Comparison of ENCODE assay signal across 10 cellular contexts in the genomic region with DNA sequence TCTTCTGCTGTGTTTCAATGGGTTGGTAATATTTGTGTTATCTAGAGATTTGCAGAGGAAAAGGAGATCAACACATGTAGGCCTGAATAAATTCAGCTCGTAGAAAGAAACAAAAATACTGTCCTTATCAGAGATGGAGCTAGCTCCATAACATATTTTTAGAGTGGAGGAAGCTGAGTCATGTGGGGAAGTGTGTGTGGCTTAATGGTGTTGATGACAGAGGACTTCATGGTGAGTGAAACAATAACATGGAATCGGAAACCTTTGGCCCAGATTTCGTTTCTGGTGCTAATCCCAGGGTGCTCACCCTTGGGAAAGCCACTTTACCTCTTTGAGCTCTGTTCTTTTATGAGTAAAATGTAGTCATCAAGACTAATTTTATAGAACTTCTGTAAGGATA.
DNase-seq lines count a peak whose midpoint lies in the region; ATAC-seq and TF ChIP-seq lines count a peak whose summit lies in the region.
"Had no signal": no experiment of that assay in that cellular context is flagged by ENCODE, and none has a peak within 500 bp of the region (broad histone marks: within the 10 kb centered on the region; RNA-seq: fewer than 3 reads in every experiment).

No MANE protein-coding gene starts in this region.

- no peaks in the 10 kb centered on the region for H3K27me3 ChIP-seq in sigmoid colon

- intact Hi-C loops in mucosa of descending colon (cut with DNase I, micrococcal nuclease), result no loop called here
- intact Hi-C loops in sigmoid colon (cut with DNase I), result no loop called here

- H3K27ac Mint-ChIP-seq in HFFc6, result 0 out of 2 replicates have a peak overlapping the region, but pooled peaks have one; percentile 3
- H3K27ac Mint-ChIP-seq: activated CD8-positive, alpha-beta T cell treated with anti-CD3 and anti-CD28 coated beads, Interleukin-2, amount 10 ng/mL, durations not matched to agents 7 days and 5 days had no signal

- H3K4me1 ChIP-seq in mucosa of descending colon (ENCODE audit: low read depth), result no peaks in the 10 kb centered on the region
- H3K4me1 ChIP-seq in sigmoid colon, result peaks cover 0 to 14% (median 4%) of the 10 kb centered on the region in 4 donors

- WGBS in sigmoid colon, 2 donors, result 33 to 46% methylated on average over 3 of the region's 3 CpGs

- ATAC-seq in GM18519 (IDR thresholded peaks at IDR 0.05; ENCODE audit: low FRiP score, unreplicated experiment) (peak; percentile 40), mucosa of descending colon (no peak)
- ATAC-seq: activated CD8-positive, alpha-beta T cell treated with anti-CD3 and anti-CD28 coated beads, Interleukin-2, amount 10 ng/mL, durations not matched to agents 7 days and 5 days had no signal

- TF ChIP-seq POLR2A in sigmoid colon (IDR thresholded peaks at IDR 0.05), result no peak

- H3K9me3 ChIP-seq in mucosa of descending colon (no peaks in the 10 kb centered on the region), sigmoid colon (no peaks in the 10 kb centered on the region)

- TF ChIP-seq CTCF in HFFc6 (IDR thresholded peaks at IDR 0.05) (no peak), mucosa of descending colon (IDR thresholded peaks at IDR 0.05) (no peak), sigmoid colon (IDR thresholded peaks at IDR 0.05) (no peak)

- peaks cover 20% of the 10 kb centered on the region for H3K4me1 Mint-ChIP-seq in HFFc6 (ENCODE audit: low read depth)

- TF ChIP-seq EP300 in sigmoid colon (IDR thresholded peaks at IDR 0.05), result no peak

- H3K36me3 Mint-ChIP-seq in HFFc6 (ENCODE audit: low read depth), result no peaks in the 10 kb centered on the region

- H3K36me3 ChIP-seq in mucosa of descending colon (ENCODE audit: low read depth) (no peaks in the 10 kb centered on the region), sigmoid colon (no peaks in the 10 kb centered on the region)

- H3K27me3 Mint-ChIP-seq in HFFc6 (ENCODE audit: insufficient read depth), result no peaks in the 10 kb centered on the region

- peaks cover 6% of the 10 kb centered on the region; the same call in 1 of the 2 replicates for H3K9me3 Mint-ChIP-seq in HFFc6

- no peak overlapping the region for H3K4me3 Mint-ChIP-seq in HFFc6
- H3K4me3 Mint-ChIP-seq: activated CD8-positive, alpha-beta T cell treated with anti-CD3 and anti-CD28 coated beads, Interleukin-2, amount 10 ng/mL, durations not matched to agents 7 days and 5 days had no signal

- H3K27ac ChIP-seq in sigmoid colon, result no peak overlapping the region

- peak; percentile 4 for DNase-seq in HFFc6
- peak; percentile 16 for DNase-seq in OCI-M1 (lab: John Stamatoyannopoulos, UW)
- peak; percentile 59 for DNase-seq in myocyte (ENCODE audit: low read depth)
- DNase-seq in NCI-H1092 (lab: John Stamatoyannopoulos, UW), result no peak
- no peak for DNase-seq in NCI-H82 treated with DMSO at 0.1 percent for 48 hours (lab: John Stamatoyannopoulos, UW; ENCODE audit: unreplicated experiment)
- no peak for DNase-seq in mucosa of descending colon
- no peak for DNase-seq in sigmoid colon
- DNase-seq: activated CD8-positive, alpha-beta T cell treated with anti-CD3 and anti-CD28 coated beads, Interleukin-2, amount 10 ng/mL, durations not matched to agents 7 days and 5 days; GF-D8 had no signal

- H3K4me3 ChIP-seq in mucosa of descending colon, result no peak overlapping the region
- H3K4me3 ChIP-seq in sigmoid colon, result no peak overlapping the region

Comparison
In these comparisons a context has a peak if more than half of its experiments do, and no peak if none do; other contexts are left out.
1. DNase-seq: peak in HFFc6 (single experiment), OCI-M1 (single experiment) and myocyte (single experiment); none in NCI-H1092 (single experiment), NCI-H82 treated with DMSO at 0.1 percent for 48 hours (single experiment), mucosa of descending colon (0 of 3) and sigmoid colon (single experiment).